Comparison of ENCODE assay signal across 33 cellular contexts in the genomic region with DNA sequence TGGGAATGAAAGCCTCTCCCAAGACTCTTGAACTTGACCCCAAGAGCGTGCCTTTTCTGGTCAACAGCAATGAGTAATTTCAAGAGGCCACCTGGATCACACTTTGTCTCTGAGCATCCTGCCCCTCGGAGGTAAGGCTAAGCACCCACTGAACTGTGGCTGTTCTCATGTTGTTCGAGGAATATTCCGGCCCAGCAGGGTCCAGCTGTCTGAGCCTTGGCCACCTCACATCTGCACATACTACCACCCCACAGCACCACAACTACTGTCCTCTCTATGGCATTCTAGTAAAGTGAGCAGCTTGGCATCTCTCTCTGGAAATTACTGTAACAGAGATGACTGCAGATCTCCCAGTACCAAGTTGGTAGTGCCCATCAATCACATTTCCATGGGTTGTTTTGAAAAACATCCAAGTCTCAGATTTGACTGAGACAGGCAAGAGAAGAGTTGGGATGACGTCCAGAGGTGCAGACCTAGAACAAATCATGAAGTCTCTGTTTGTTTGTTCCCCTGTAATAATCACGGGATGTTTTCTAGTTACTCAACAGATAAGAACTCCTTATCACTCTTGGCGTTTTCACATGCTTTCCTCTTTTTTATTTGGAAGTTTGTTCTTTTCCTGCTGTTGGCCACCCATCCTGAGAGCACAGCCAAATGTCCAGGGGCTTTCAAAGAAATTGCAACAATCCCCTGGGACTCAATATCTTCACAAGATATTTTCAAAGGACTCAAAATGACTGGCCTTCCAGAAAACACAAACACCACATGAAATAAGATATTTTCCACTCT.
"Had no signal": no experiment of that assay in that cellular context is flagged by ENCODE, and none has a peak within 500 bp of the region (broad histone marks: within the 10 kb centered on the region; RNA-seq: fewer than 3 reads in every experiment).

No MANE protein-coding gene starts in this region.

- H3K9me3 ChIP-seq: esophagus squamous epithelium, ovary, thyroid gland, vagina had no signal

- H3K4me3 Mint-ChIP-seq: activated naive CD4-positive, alpha-beta T cell treated with anti-CD3 and anti-CD28 coated beads, Interleukin-2, amount 10 ng/mL, durations not matched to agents 7 days and 5 days; activated naive CD8-positive, alpha-beta T cell treated with anti-CD3 and anti-CD28 coated beads, Interleukin-2, amount 10 ng/mL, durations not matched to agents 7 days and 5 days; activated T-helper 1 cell treated with anti-CD3 and anti-CD28 coated beads, Interleukin-12 subunit alpha, Interleukin-12 subunit beta, Interleukin-2, Interleukin-4 antibody, amounts not matched to agents 30 ng/mL and 10 ng/mL and 1 ng/mL, durations not matched to agents 14 hours and 24 hours and 36 hours; central memory CD8-positive, alpha-beta T cell; dendritic cell treated with granulocyte-macrophage colony-stimulating factor and Interleukin-4, amounts not matched to agents 40 ng/mL and 50 ng/mL, for 4 days; endodermal cell; immature natural killer cell; natural killer cell treated with Interleukin-12 subunit alpha and Interleukin-12 subunit beta and Interleukin-15 and Interleukin-18, amount 100 ng/mL, for 72 hours; stimulated activated memory B cell treated with anti-CD40 and anti-IgM and Interleukin-4, amounts not matched to agents 10 μg/mL and 1 μg/mL and 100 μg/mL, for 72 hours; stimulated activated naive CD8-positive, alpha-beta T cell treated with anti-CD3 and anti-CD28 coated beads, Interleukin-15, amount 100 ng/mL, for 72 hours had no signal

- H3K27ac Mint-ChIP-seq: activated naive CD4-positive, alpha-beta T cell treated with anti-CD3 and anti-CD28 coated beads, Interleukin-2, amount 10 ng/mL, durations not matched to agents 7 days and 5 days; activated naive CD8-positive, alpha-beta T cell treated with anti-CD3 and anti-CD28 coated beads, Interleukin-2, amount 10 ng/mL, durations not matched to agents 7 days and 5 days; activated T-helper 1 cell treated with anti-CD3 and anti-CD28 coated beads, Interleukin-12 subunit alpha, Interleukin-12 subunit beta, Interleukin-2, Interleukin-4 antibody, amounts not matched to agents 30 ng/mL and 10 ng/mL and 1 ng/mL, durations not matched to agents 14 hours and 24 hours and 36 hours; dendritic cell treated with granulocyte-macrophage colony-stimulating factor and Interleukin-4, amounts not matched to agents 40 ng/mL and 50 ng/mL, for 4 days; endodermal cell; immature natural killer cell; natural killer cell treated with Interleukin-12 subunit alpha and Interleukin-12 subunit beta and Interleukin-15 and Interleukin-18, amount 100 ng/mL, for 72 hours; progenitor cell of endocrine pancreas; stimulated activated memory B cell treated with anti-CD40 and anti-IgM and Interleukin-4, amounts not matched to agents 10 μg/mL and 1 μg/mL and 100 μg/mL, for 72 hours; stimulated activated naive CD8-positive, alpha-beta T cell treated with anti-CD3 and anti-CD28 coated beads, Interleukin-15, amount 100 ng/mL, for 72 hours had no signal

- H3K4me1 Mint-ChIP-seq: activated naive CD4-positive, alpha-beta T cell treated with anti-CD3 and anti-CD28 coated beads, Interleukin-2, amount 10 ng/mL, durations not matched to agents 7 days and 5 days; activated naive CD8-positive, alpha-beta T cell treated with anti-CD3 and anti-CD28 coated beads, Interleukin-2, amount 10 ng/mL, durations not matched to agents 7 days and 5 days; central memory CD8-positive, alpha-beta T cell; immature natural killer cell; stimulated activated memory B cell treated with anti-CD40 and anti-IgM and Interleukin-4, amounts not matched to agents 10 μg/mL and 1 μg/mL and 100 μg/mL, for 72 hours; stimulated activated naive CD8-positive, alpha-beta T cell treated with anti-CD3 and anti-CD28 coated beads, Interleukin-15, amount 100 ng/mL, for 72 hours had no signal

- H3K27ac ChIP-seq: esophagus squamous epithelium, ovary, thyroid gland, upper lobe of left lung, vagina had no signal

- H3K4me2 ChIP-seq: smooth muscle cell had no signal

- H3K36me3 Mint-ChIP-seq: activated naive CD4-positive, alpha-beta T cell treated with anti-CD3 and anti-CD28 coated beads, Interleukin-2, amount 10 ng/mL, durations not matched to agents 7 days and 5 days; stimulated activated memory B cell treated with anti-CD40 and anti-IgM and Interleukin-4, amounts not matched to agents 10 μg/mL and 1 μg/mL and 100 μg/mL, for 72 hours had no signal

- H3K27me3 Mint-ChIP-seq: progenitor cell of endocrine pancreas had no signal

- H3K4me1 ChIP-seq: thyroid gland, upper lobe of left lung, vagina had no signal

- H3K9me3 Mint-ChIP-seq: activated naive CD4-positive, alpha-beta T cell treated with anti-CD3 and anti-CD28 coated beads, Interleukin-2, amount 10 ng/mL, durations not matched to agents 7 days and 5 days; natural killer cell treated with Interleukin-12 subunit alpha and Interleukin-12 subunit beta and Interleukin-15 and Interleukin-18, amount 100 ng/mL, for 72 hours had no signal

- H3K4me3 ChIP-seq: esophagus squamous epithelium, lung, ovary, smooth muscle cell, thyroid gland, upper lobe of left lung, vagina had no signal

- H3K27me3 ChIP-seq: esophagus squamous epithelium, ovary, thyroid gland, upper lobe of left lung, vagina had no signal

- H3K36me3 ChIP-seq: esophagus squamous epithelium, ovary, thyroid gland, upper lobe of left lung, vagina had no signal

- DNase-seq: activated CD4-positive, alpha-beta T cell treated with anti-CD3 and anti-CD28 coated beads for 48 hours; activated CD4-positive, alpha-beta T cell treated with anti-CD3 and anti-CD28 coated beads, Interleukin-2, amount 50 U/mL, for 48 hours; activated CD8-positive, alpha-beta memory T cell treated with anti-CD3 and anti-CD28 coated beads, Interleukin-2, amount 50 U/mL, for 4 hours; activated effector memory CD4-positive, alpha-beta T cell treated with anti-CD3 and anti-CD28 coated beads, Interleukin-2, amount 50 U/mL, for 16 hours; activated naive CD4-positive, alpha-beta T cell treated with anti-CD3 and anti-CD28 coated beads, Interleukin-2, amount 10 ng/mL, durations not matched to agents 7 days and 5 days; activated naive CD8-positive, alpha-beta T cell treated with anti-CD3 and anti-CD28 coated beads, Interleukin-2, amount 10 ng/mL, durations not matched to agents 7 days and 5 days; activated T-cell treated with anti-CD3 and anti-CD28 coated beads, Interleukin-2, amount 50 U/mL, for 1 hour; amniotic stem cell; endodermal cell; esophagus squamous epithelium; head of caudate nucleus; hypothalamus; immature natural killer cell; kidney; mesendoderm; ovary; retina; stimulated activated CD4-positive, alpha-beta T cell treated with anti-CD3 and anti-CD28 coated beads, Interleukin-1b, Interleukin-23, amount 100 ng/mL, for 48 hours; stimulated activated CD4-positive, alpha-beta T cell treated with anti-CD3 and anti-CD28 coated beads, Interleukin-4, amount 100 ng/mL, for 4 hours; stimulated activated CD8-positive, alpha-beta memory T cell treated with anti-CD3 and anti-CD28 coated beads, Interleukin-4, amount 100 ng/mL, for 48 hours; stimulated activated naive CD8-positive, alpha-beta T cell treated with anti-CD3 and anti-CD28 coated beads, Interleukin-15, amount 100 ng/mL, for 72 hours; substantia nigra; thyroid gland; upper lobe of left lung had no signal
